ENCODE assay signal across 20 cellular contexts in the genomic region with DNA sequence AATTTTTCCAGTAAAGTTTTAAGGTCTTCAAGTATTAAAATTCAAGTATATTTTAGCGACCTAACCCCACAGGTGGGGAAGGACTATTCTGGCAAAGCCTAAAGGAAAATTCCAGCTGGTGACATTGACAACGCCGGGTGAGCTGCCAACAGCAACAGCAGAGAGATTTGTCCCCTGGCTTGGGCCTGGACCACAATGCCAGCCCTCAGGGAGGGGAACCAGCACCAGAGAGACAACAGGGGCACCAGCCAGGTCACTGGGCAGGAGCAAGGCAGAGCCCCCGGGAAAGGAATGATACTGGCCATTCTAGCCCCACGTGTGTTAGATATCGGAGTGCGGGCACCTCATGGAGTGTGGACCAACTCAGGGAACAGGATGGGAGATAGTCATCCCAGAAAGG.
"Had no signal": no experiment of that assay in that cellular context is flagged by ENCODE, and none has a peak within 500 bp of the region (broad histone marks: within the 10 kb centered on the region; RNA-seq: fewer than 3 reads in every experiment).

No MANE protein-coding gene starts in this region.

- H3K4me3 ChIP-seq: cardiac muscle cell, dorsolateral prefrontal cortex, left lung, mucosa of descending colon, SK-N-MC, skin epidermis, testis, upper lobe of left lung had no signal

- H3K27me3 Mint-ChIP-seq: activated CD4-positive, alpha-beta memory T cell treated with anti-CD3 and anti-CD28 coated beads for 36 hours; activated naive CD8-positive, alpha-beta T cell treated with anti-CD3 and anti-CD28 coated beads for 36 hours; naive B cell had no signal

- DNase-seq: activated CD4-positive, alpha-beta memory T cell treated with anti-CD3 and anti-CD28 coated beads for 36 hours; activated CD4-positive, alpha-beta T cell treated with anti-CD3 and anti-CD28 coated beads for 4 hours; activated naive CD8-positive, alpha-beta T cell treated with anti-CD3 and anti-CD28 coated beads for 36 hours; activated T-cell treated with anti-CD3 and anti-CD28 coated beads for 4 hours; amniotic stem cell; dorsolateral prefrontal cortex; foreskin melanocyte; glutamatergic neuron; kidney; left lung; naive B cell; posterior cingulate gyrus; stimulated activated CD4-positive, alpha-beta T cell treated with anti-CD3 and anti-CD28 coated beads, Interleukin-4, amount 100 ng/mL, for 1 hour; testis; upper lobe of left lung had no signal

- H3K9me3 Mint-ChIP-seq: activated CD4-positive, alpha-beta memory T cell treated with anti-CD3 and anti-CD28 coated beads for 36 hours; activated naive CD8-positive, alpha-beta T cell treated with anti-CD3 and anti-CD28 coated beads for 36 hours; naive B cell; T-helper 2 cell treated with Interferon-gamma antibody and Interleukin-4, amounts not matched to agents 5 μg/mL and 100 μg/mL, for 36 hours had no signal

- H3K4me1 Mint-ChIP-seq: activated naive CD8-positive, alpha-beta T cell treated with anti-CD3 and anti-CD28 coated beads for 36 hours had no signal

- H3K4me3 Mint-ChIP-seq: activated CD4-positive, alpha-beta memory T cell treated with anti-CD3 and anti-CD28 coated beads for 36 hours; activated naive CD8-positive, alpha-beta T cell treated with anti-CD3 and anti-CD28 coated beads for 36 hours; T-helper 2 cell treated with Interferon-gamma antibody and Interleukin-4, amounts not matched to agents 5 μg/mL and 100 μg/mL, for 36 hours had no signal

- H3K27ac ChIP-seq: cardiac muscle cell, dorsolateral prefrontal cortex, left lung, SK-N-MC, skin epidermis, testis had no signal

- H3K27me3 ChIP-seq: cardiac muscle cell, dorsolateral prefrontal cortex, left lung, testis, upper lobe of left lung had no signal

- H3K9me3 ChIP-seq: left lung, mucosa of descending colon, testis, upper lobe of left lung had no signal

- H3K36me3 Mint-ChIP-seq: activated CD4-positive, alpha-beta memory T cell treated with anti-CD3 and anti-CD28 coated beads for 36 hours; activated naive CD8-positive, alpha-beta T cell treated with anti-CD3 and anti-CD28 coated beads for 36 hours; naive B cell had no signal

- H3K27ac Mint-ChIP-seq: activated CD4-positive, alpha-beta memory T cell treated with anti-CD3 and anti-CD28 coated beads for 36 hours; activated naive CD8-positive, alpha-beta T cell treated with anti-CD3 and anti-CD28 coated beads for 36 hours; T-helper 2 cell treated with Interferon-gamma antibody and Interleukin-4, amounts not matched to agents 5 μg/mL and 100 μg/mL, for 36 hours had no signal

- H3K4me1 ChIP-seq: testis had no signal
